ENCODE assay signal across 11 cellular contexts in genomic region chr3:71345429-71346027, GRCh38.
DNase-seq lines count a peak whose midpoint lies in the region; ATAC-seq and TF ChIP-seq lines count a peak whose summit lies in the region.
"Had no signal": no experiment of that assay in that cellular context is flagged by ENCODE, and none has a peak within 500 bp of the region (broad histone marks: within the 10 kb centered on the region; RNA-seq: fewer than 3 reads in every experiment).

No MANE protein-coding gene starts in this region.

- H3K27me3 Mint-ChIP-seq in activated B cell treated with CpG ODN at 0.5 μM for 24 hours: no peaks in the 10 kb centered on the region
- H3K27me3 Mint-ChIP-seq in stimulated activated naive CD8-positive, alpha-beta T cell treated with anti-CD3 and anti-CD28 coated beads, Interleukin-15, amount 100 ng/mL, for 72 hours: no peaks in the 10 kb centered on the region

- POLR2A ChIA-PET in activated B cell treated with CpG ODN at 0.5 μM for 24 hours (lab: Charles Lee): interaction anchor here (0.6 kb wide), 2 partner anchors 17 to 28 kb away, joined by 4 to 14 read pairs; no protein-coding TSS in a partner anchor

- H3K27me3 ChIP-seq in sigmoid colon: no peaks in the 10 kb centered on the region
- H3K27me3 ChIP-seq: SJSA1 had no signal

- TF ChIP-seq POLR2A in sigmoid colon (IDR thresholded peaks at IDR 0.05): no peak

- DNase-seq in GM03348 (ENCODE audit: low spot score) (peak; percentile 55), activated B cell treated with CpG ODN at 0.5 μM for 24 hours (no peak), Right ventricle myocardium superior (no peak), smooth muscle cell of the brain vasculature (ENCODE audit: low read depth, low spot score) (peak; percentile 54), NCI-H748 treated with DMSO at 0.1 percent for 48 hours (lab: John Stamatoyannopoulos, UW) (no peak), sigmoid colon (no peak)
- no peak for DNase-seq in stimulated activated naive CD8-positive, alpha-beta T cell treated with anti-CD3 and anti-CD28 coated beads, Interleukin-15, amount 100 ng/mL, for 72 hours
- DNase-seq: activated CD8-positive, alpha-beta memory T cell treated with anti-CD3 and anti-CD28 coated beads, Interleukin-2, amount 50 U/mL, for 4 hours; amygdala; NCI-H2081 had no signal

- H3K27ac Mint-ChIP-seq in activated B cell treated with CpG ODN at 0.5 μM for 24 hours: peak overlapping the region; percentile 57
- no peak overlapping the region for H3K27ac Mint-ChIP-seq in stimulated activated naive CD8-positive, alpha-beta T cell treated with anti-CD3 and anti-CD28 coated beads, Interleukin-15, amount 100 ng/mL, for 72 hours

- 94 to 96% methylated on average over 5 of the region's 5 CpGs for WGBS in sigmoid colon, 2 donors

- H3K4me1 Mint-ChIP-seq in activated B cell treated with CpG ODN at 0.5 μM for 24 hours: peaks cover 32% of the 10 kb centered on the region
- H3K4me1 Mint-ChIP-seq in stimulated activated naive CD8-positive, alpha-beta T cell treated with anti-CD3 and anti-CD28 coated beads, Interleukin-15, amount 100 ng/mL, for 72 hours: peaks cover 40% of the 10 kb centered on the region

- H3K9me3 ChIP-seq in sigmoid colon: peaks cover 0 to 3% (median 0%) of the 10 kb centered on the region in 4 donors
- H3K9me3 ChIP-seq: SJSA1 had no signal

- ATAC-seq in activated B cell treated with CpG ODN at 0.5 μM for 24 hours (ENCODE audit: low read depth) (no peak), Right ventricle myocardium superior (ENCODE audit: poor library complexity) (peak; percentile 81)
- ATAC-seq in stimulated activated naive CD8-positive, alpha-beta T cell treated with anti-CD3 and anti-CD28 coated beads, Interleukin-15, amount 100 ng/mL, for 72 hours: no peak

- TF ChIP-seq EP300 in sigmoid colon (IDR thresholded peaks at IDR 0.05): no peak

- H3K4me3 ChIP-seq in sigmoid colon: no peak overlapping the region
- H3K4me3 ChIP-seq: SJSA1 had no signal

- CTCF ChIA-PET in activated B cell treated with CpG ODN at 0.5 μM for 24 hours (lab: Charles Lee): no interaction called here

- H3K4me1 ChIP-seq in sigmoid colon: no peaks in the 10 kb centered on the region
- H3K4me1 ChIP-seq: SJSA1 had no signal

- intact Hi-C loops in activated B cell treated with CpG ODN at 0.5 μM for 24 hours (cut with micrococcal nuclease): no loop called here
- intact Hi-C loops in Right ventricle myocardium superior (cut with DNase I): no loop called here
- intact Hi-C loops in sigmoid colon (cut with DNase I): no loop called here

- H3K36me3 Mint-ChIP-seq in activated B cell treated with CpG ODN at 0.5 μM for 24 hours (ENCODE audit: low read depth): peaks cover 11% of the 10 kb centered on the region

- H3K4me3 Mint-ChIP-seq in activated B cell treated with CpG ODN at 0.5 μM for 24 hours: no peak overlapping the region
- no peak overlapping the region for H3K4me3 Mint-ChIP-seq in stimulated activated naive CD8-positive, alpha-beta T cell treated with anti-CD3 and anti-CD28 coated beads, Interleukin-15, amount 100 ng/mL, for 72 hours

- no peaks in the 10 kb centered on the region for H3K36me3 ChIP-seq in sigmoid colon
- H3K36me3 ChIP-seq: SJSA1 had no signal

- TF ChIP-seq CTCF in activated B cell treated with CpG ODN at 0.5 μM for 24 hours (IDR thresholded peaks at IDR 0.05) (no peak), sigmoid colon (IDR thresholded peaks at IDR 0.05) (no peak)

- H3K9me3 Mint-ChIP-seq in activated B cell treated with CpG ODN at 0.5 μM for 24 hours: peaks cover 6% of the 10 kb centered on the region
- H3K9me3 Mint-ChIP-seq in stimulated activated naive CD8-positive, alpha-beta T cell treated with anti-CD3 and anti-CD28 coated beads, Interleukin-15, amount 100 ng/mL, for 72 hours: peaks cover 9% of the 10 kb centered on the region in 2 donors

- peak overlapping the region in 1 of 4 donors; percentile 22 for H3K27ac ChIP-seq in sigmoid colon
- H3K27ac ChIP-seq: SJSA1 had no signal

Comparison
In these comparisons a context has a peak if more than half of its experiments do, and no peak if none do; other contexts are left out.
1. DNase-seq: peak in GM03348 (single experiment) and smooth muscle cell of the brain vasculature (single experiment); none in activated B cell treated with CpG ODN at 0.5 μM for 24 hours (single experiment), Right ventricle myocardium superior (single experiment), NCI-H748 treated with DMSO at 0.1 percent for 48 hours (single experiment), sigmoid colon (single experiment) and stimulated activated naive CD8-positive, alpha-beta T cell treated with anti-CD3 and anti-CD28 coated beads, Interleukin-15, amount 100 ng/mL, for 72 hours (0 of 2).